Comparison of ENCODE assay signal across 9 cellular contexts in genomic region chr9:128419061-128419925, GRCh38. TPM values are rescaled to one million over a fixed set of nuclear protein-coding genes. Genes with fewer than 3 reads are reported as not detected.
A peak's percentile ranks its signal among the peaks of the same experiment; 100 is the strongest.
DNase-seq lines count a peak whose midpoint lies in the region; ATAC-seq, FAIRE-seq and TF ChIP-seq lines count a peak whose summit lies in the region.
"Had no signal": no experiment of that assay in that cellular context is flagged by ENCODE, and none has a peak within 500 bp of the region (broad histone marks: within the 10 kb centered on the region; RNA-seq: fewer than 3 reads in every experiment).

No MANE protein-coding gene starts in this region.

- no peaks in the 10 kb centered on the region for H3K36me3 ChIP-seq in HCT116 (ENCODE audit: control insufficient read depth in 1 of 2, insufficient read depth in 2 of 2, low read length in 2 of 2)
- peaks cover 0 to 8% (median under 1%) of the 10 kb centered on the region in 5 donors for H3K36me3 ChIP-seq in subcutaneous abdominal adipose tissue (ENCODE audit: control insufficient read depth in 5 of 5, insufficient read depth in 5 of 5, low read length in 5 of 5)

- no peak for TF ChIP-seq EP300 in A549 (IDR thresholded peaks at IDR 0.05)

- H3K4me3 ChIP-seq in A549 = peak overlapping the region; percentile 80
- H3K4me3 ChIP-seq in HCT116 (replicated peaks in 1 of 2; ENCODE audit: low read depth in 1 of 2, low read length in 2 of 2) = no peak overlapping the region; a peak in 1 of 4 replicates
- H3K4me3 ChIP-seq in subcutaneous abdominal adipose tissue (ENCODE audit: low read depth in 1 of 5, low read length in 5 of 5) = peak overlapping the region; percentile 58 to 87 (median 76)

- no TSS peak for BruUV-seq in HCT116 (replicated peaks; lab: Mats Ljungman, UMichigan)

- H3K27me3 ChIP-seq in HCT116 (ENCODE audit: insufficient read depth, low read length) = no peaks in the 10 kb centered on the region
- peaks cover 11 to 28% (median 17%) of the 10 kb centered on the region in 5 donors for H3K27me3 ChIP-seq in subcutaneous abdominal adipose tissue (ENCODE audit: control insufficient read depth in 5 of 5, insufficient read depth in 4 of 5, low read length in 5 of 5)

- H3K79me2 ChIP-seq in HCT116 (ENCODE audit: insufficient read depth, low read length) = no peaks in the 10 kb centered on the region

- H3K9me3 ChIP-seq in A549 (no peaks in the 10 kb centered on the region), HCT116 (ENCODE audit: control insufficient read depth in 1 of 2, insufficient read depth in 1 of 2, low read depth in 1 of 2, low read length in 2 of 2) (no peaks in the 10 kb centered on the region), subcutaneous abdominal adipose tissue (ENCODE audit: control insufficient read depth in 5 of 5, low read length in 5 of 5) (no peaks in the 10 kb centered on the region)

- H3K9me3 Mint-ChIP-seq in activated CD4-positive, alpha-beta memory T cell treated with anti-CD3 and anti-CD28 coated beads for 36 hours = no peaks in the 10 kb centered on the region

- TF ChIP-seq CTCF in A549 (IDR thresholded peaks at IDR 0.05) = no peak
- TF ChIP-seq CTCF in HCT116 (IDR thresholded peaks at IDR 0.05 in 2 of 3, conservative IDR thresholded peaks at IDR 0.05 in 1 of 3; ENCODE audit: borderline replicate concordance in 1 of 3, insufficient read depth in 1 of 3, low read depth in 2 of 3, low read length in 2 of 3) = no peak

- TF ChIP-seq RAD21 in A549 (conservative IDR thresholded peaks at IDR 0.05 in 1 of 2, IDR thresholded peaks at IDR 0.05 in 1 of 2) (no peak), HCT116 (IDR thresholded peaks at IDR 0.05; ENCODE audit: low read depth) (no peak)

- POLR2A ChIA-PET in A549 (lab: Yijun Ruan, JAX) = interaction anchor here (1.4 to 2.5 kb wide), 4 partner anchors 55 to 217 kb away, joined by 3 to 8 read pairs (median 6); no protein-coding TSS in a partner anchor
- POLR2A ChIA-PET in HCT116 (lab: Charles Lee) = interaction anchor here (0.7 to 1.4 kb wide), 3 partner anchors 20 to 408 kb away, joined by 3 to 4 read pairs (median 3); no protein-coding TSS in a partner anchor
- POLR2A ChIA-PET in activated CD4-positive, alpha-beta memory T cell treated with anti-CD3 and anti-CD28 coated beads for 36 hours (lab: Charles Lee) = interaction anchor here (0.6 to 1.3 kb wide), 2 partner anchors 48 to 79 kb away, joined by 3 to 4 read pairs; partner anchors contain the start of gene URM1

- RAD21 ChIA-PET in HCT116 (lab: Charles Lee; ENCODE audit: low non-redundant PET in 1 of 2, low total read pairs in 2 of 2, uncharacterized antibody in 2 of 2, unreplicated experiment in 2 of 2) = interaction anchor here (0.8 to 1.5 kb wide), 3 partner anchors 19 to 124 kb away, joined by 3 to 8 read pairs (median 3); no protein-coding TSS in a partner anchor

- H3K4me3 Mint-ChIP-seq in activated CD4-positive, alpha-beta memory T cell treated with anti-CD3 and anti-CD28 coated beads for 36 hours = peak overlapping the region; percentile 69

- H3K36me3 Mint-ChIP-seq in activated CD4-positive, alpha-beta memory T cell treated with anti-CD3 and anti-CD28 coated beads for 36 hours = no peaks in the 10 kb centered on the region

- no peak for FAIRE-seq in A549 (lab: Jason Lieb, UNC)
- FAIRE-seq: colon had no signal

- H3K27ac ChIP-seq in A549 (peak overlapping the region; percentile 84 to 95; a peak in 5 of 6 replicates), HCT116 (ENCODE audit: low read depth, low read length) (no peak overlapping the region), subcutaneous abdominal adipose tissue (ENCODE audit: low read depth, low read length) (no peak overlapping the region)

- H3K4me2 ChIP-seq in A549 = peak overlapping the region; percentile 97
- H3K4me2 ChIP-seq in HCT116 (ENCODE audit: low read length) = peak overlapping the region; percentile 94

- no peak for TF ChIP-seq POLR2A in A549 (IDR thresholded peaks at IDR 0.05; ENCODE audit: low read length)
- TF ChIP-seq POLR2A in HCT116 (IDR thresholded peaks at IDR 0.05; ENCODE audit: borderline replicate concordance, extremely low read depth, insufficient read depth, insufficient read length) = no peak

- H3K4me1 Mint-ChIP-seq in activated CD4-positive, alpha-beta memory T cell treated with anti-CD3 and anti-CD28 coated beads for 36 hours (ENCODE audit: low read depth) = peaks cover 9% of the 10 kb centered on the region

- intact Hi-C loops in HCT116 (cut with micrococcal nuclease) = no loop called here
- intact Hi-C loops in activated CD4-positive, alpha-beta memory T cell treated with anti-CD3 and anti-CD28 coated beads for 36 hours (cut with micrococcal nuclease) = no loop called here

- no peak overlapping the region for H2AFZ ChIP-seq in HCT116 (ENCODE audit: low read depth, low read length, poor library complexity, severe bottlenecking)

- in situ Hi-C loops in ACHN (cut with HindIII; ENCODE audit: low pct_ligation_motif_present, low pct_unique_long_range_greater_than_20kb, low sequenced_read_pairs) = no loop called here

- CTCF ChIA-PET in A549 (lab: Yijun Ruan, JAX) (interaction anchor here (0.6 to 12.4 kb wide), 37 partner anchors 9 to 734 kb away, joined by 3 to 171 read pairs (median 4); partner anchors contain the start of genes ODF2 and URM1), HCT116 (lab: Charles Lee) (interaction anchor here (0.9 to 2.7 kb wide), 13 partner anchors 8 to 216 kb away, joined by 3 to 21 read pairs (median 9); no protein-coding TSS in a partner anchor)
- CTCF ChIA-PET in activated CD4-positive, alpha-beta memory T cell treated with anti-CD3 and anti-CD28 coated beads for 36 hours (lab: Charles Lee) = interaction anchor here (0.7 to 2.9 kb wide), 21 partner anchors 9 to 169 kb away, joined by 3 to 31 read pairs (median 4); partner anchors contain the start of gene URM1

- no peak overlapping the region for H3K27ac Mint-ChIP-seq in activated CD4-positive, alpha-beta memory T cell treated with anti-CD3 and anti-CD28 coated beads for 36 hours

- 49% methylated on average over 26 of the region's 28 CpGs for WGBS in A549 (ENCODE audit: missing lambda C conversion rate)

- no peaks in the 10 kb centered on the region for H4K20me1 ChIP-seq in HCT116 (ENCODE audit: insufficient read depth)

- ATAC-seq in A549 = no peak
- ATAC-seq in HCT116 = no peak

- H3K9me2 ChIP-seq in HCT116 (ENCODE audit: insufficient read depth) = no peaks in the 10 kb centered on the region

- peaks cover 17% of the 10 kb centered on the region; the same call in 2 of the 3 replicates for H3K4me1 ChIP-seq in A549
- peaks cover 31 to 57% of the 10 kb centered on the region in 2 experiments for H3K4me1 ChIP-seq in HCT116 (ENCODE audit: control insufficient read depth in 1 of 2, insufficient read depth in 2 of 2, low read length in 2 of 2)
- H3K4me1 ChIP-seq in subcutaneous abdominal adipose tissue (ENCODE audit: control insufficient read depth in 5 of 5, insufficient read depth in 5 of 5, low read length in 5 of 5) = peaks cover 5 to 32% (median 23%) of the 10 kb centered on the region in 5 donors

- peak overlapping the region; percentile 78; the same call in 1 of the 2 replicates for H3K9ac ChIP-seq in HCT116 (ENCODE audit: low read length)
- H3K9ac ChIP-seq in subcutaneous abdominal adipose tissue (ENCODE audit: low read length in 5 of 5) = peak overlapping the region; percentile 9 to 73 (median 56)

- DNase-seq in A549 (ENCODE audit: low read depth in 1 of 2, low spot score in 1 of 2) (no peak), HCT116 (ENCODE audit: low read depth, low spot score) (no peak), foreskin melanocyte (peak; percentile 56), ACHN (no peak), Kasumi-1 (lab: John Stamatoyannopoulos, UW) (no peak), GM19240 (ENCODE audit: insufficient read length, low spot score) (no peak)
- DNase-seq in activated CD4-positive, alpha-beta memory T cell treated with anti-CD3 and anti-CD28 coated beads for 36 hours = peak; percentile 13

- H3K27me3 Mint-ChIP-seq in activated CD4-positive, alpha-beta memory T cell treated with anti-CD3 and anti-CD28 coated beads for 36 hours = peaks cover 34% of the 10 kb centered on the region

TF ChIP-seq in A549, 52 proteins besides CTCF, POLR2A, EP300 and RAD21 (continues in another document):
- TF ChIP-seq RCOR1 (IDR thresholded peaks at IDR 0.05; ENCODE audit: low read depth, low read length) (no peak), CHD4 (IDR thresholded peaks at IDR 0.05; ENCODE audit: borderline replicate concordance) (no peak), MYC (IDR thresholded peaks at IDR 0.05; ENCODE audit: borderline replicate concordance, low read length) (no peak)

TF ChIP-seq in HCT116, 20 proteins besides CTCF, POLR2A, EP300 and RAD21 (continues in another document):
- TF ChIP-seq SIN3A (IDR thresholded peaks at IDR 0.05; ENCODE audit: low read depth) (no peak), CEBPB (IDR thresholded peaks at IDR 0.05; ENCODE audit: low read depth) (no peak), YY1 (IDR thresholded peaks at IDR 0.05; ENCODE audit: extremely low read depth, insufficient replicate concordance, low read depth, low read length) (no peak)

RNA-seq across cellular contexts. Expression of gene CERCAM, which starts 1.4 kb away (rescaled TPM):
- 16.5 and 16.6 TPM in 2 replicates for polyA plus RNA-seq in A549 (2011; rRNA removed)
- polyA plus RNA-seq in A549 (2012; cell fraction: cytosol; rRNA removed) = 40.4 and 54.7 TPM in 2 replicates
- polyA plus RNA-seq in A549 (2012; cell fraction: nucleus; rRNA removed) = 77.9 and 93.5 TPM in 2 replicates
- polyA plus RNA-seq in A549 (2017; fragmentation: RNase III; extraction: RNeasy Plus Mini Kit Qiagen cat#74134 plus additional on column Dnase treatment) = 26.1 to 33.3 TPM (median 28.5 TPM) in 3 replicates
- 20.1 and 20.5 TPM in 2 replicates for polyA minus RNA-seq in A549 (2011; rRNA and poly(A)+ RNA removed)
- 27.0 TPM for total RNA-seq in HCT116 (2021; ENCODE audit: unreplicated experiment)
- 27.1 and 31.1 TPM in 2 replicates for polyA plus RNA-seq in HCT116 (2012)
- total RNA-seq in activated CD4-positive, alpha-beta memory T cell treated with anti-CD3 and anti-CD28 coated beads for 36 hours = 1 to 10 TPM; 1.0 to 1.1 TPM

RNA-seq across cellular contexts. Expression of gene ODF2, which starts 36.5 kb away (rescaled TPM):
- 22.9 and 24.7 TPM in 2 replicates for polyA plus RNA-seq in A549 (2011; rRNA removed)
- polyA plus RNA-seq in A549 (2012; cell fraction: cytosol; rRNA removed) = 23.0 and 24.6 TPM in 2 replicates
- 74.3 and 90.1 TPM in 2 replicates for polyA plus RNA-seq in A549 (2012; cell fraction: nucleus; rRNA removed)
- polyA plus RNA-seq in A549 (2017; fragmentation: RNase III; extraction: RNeasy Plus Mini Kit Qiagen cat#74134 plus additional on column Dnase treatment) = 29.6 to 32.0 TPM (median 30.5 TPM) in 3 replicates
- 13.6 and 14.4 TPM in 2 replicates for polyA minus RNA-seq in A549 (2011; rRNA and poly(A)+ RNA removed)
- total RNA-seq in HCT116 (2021; ENCODE audit: unreplicated experiment) = 46.8 TPM
- 57.6 and 58.8 TPM in 2 replicates for polyA plus RNA-seq in HCT116 (2012)
- total RNA-seq in activated CD4-positive, alpha-beta memory T cell treated with anti-CD3 and anti-CD28 coated beads for 36 hours = 10 to 100 TPM; 68.9 to 72.8 TPM

RNA-seq across cellular contexts. Expression of gene URM1, which starts 48.1 kb away (rescaled TPM):
- 43.6 and 61.6 TPM in 2 replicates for polyA plus RNA-seq in A549 (2011; rRNA removed)
- polyA plus RNA-seq in A549 (2012; cell fraction: cytosol; rRNA removed) = 66.7 and 75.4 TPM in 2 replicates
- 71.3 and 83.4 TPM in 2 replicates for polyA plus RNA-seq in A549 (2012; cell fraction: nucleus; rRNA removed)
- polyA plus RNA-seq in A549 (2017; fragmentation: RNase III; extraction: RNeasy Plus Mini Kit Qiagen cat#74134 plus additional on column Dnase treatment) = 49.5 to 50.6 TPM (median 49.7 TPM) in 3 replicates
- polyA minus RNA-seq in A549 (2011; rRNA and poly(A)+ RNA removed) = 43.8 and 52.7 TPM in 2 replicates
- 51.6 TPM for total RNA-seq in HCT116 (2021; ENCODE audit: unreplicated experiment)
- 35.1 and 43.9 TPM in 2 replicates for polyA plus RNA-seq in HCT116 (2012)
- 10 to 100 TPM; 45.9 to 50.0 TPM for total RNA-seq in activated CD4-positive, alpha-beta memory T cell treated with anti-CD3 and anti-CD28 coated beads for 36 hours

Comparison
In these comparisons a context has a peak if more than half of its experiments do, and no peak if none do; other contexts are left out.
1. DNase-seq: peak in activated CD4-positive, alpha-beta memory T cell treated with anti-CD3 and anti-CD28 coated beads for 36 hours (single experiment) and foreskin melanocyte (single experiment); none in A549 (0 of 2), HCT116 (single experiment), ACHN (single experiment), Kasumi-1 (0 of 2) and GM19240 (single experiment).
2. H3K27ac ChIP-seq: peak in A549 (2 of 2); none in HCT116 (single experiment) and subcutaneous abdominal adipose tissue (single experiment).
3. H3K4me3 ChIP-seq: peak in A549 (single experiment) and subcutaneous abdominal adipose tissue (5 of 5); none in HCT116 (0 of 2).
4. RNA of gene CERCAM, which starts 1.4 kb away (total RNA-seq): 27.0 TPM in HCT116 (single experiment); 1.0 to 1.1 TPM in activated CD4-positive, alpha-beta memory T cell treated with anti-CD3 and anti-CD28 coated beads for 36 hours; every median in the first group is over 10 times any median in the second.